ENCODE assay signal across 16 cellular contexts in the genomic region with DNA sequence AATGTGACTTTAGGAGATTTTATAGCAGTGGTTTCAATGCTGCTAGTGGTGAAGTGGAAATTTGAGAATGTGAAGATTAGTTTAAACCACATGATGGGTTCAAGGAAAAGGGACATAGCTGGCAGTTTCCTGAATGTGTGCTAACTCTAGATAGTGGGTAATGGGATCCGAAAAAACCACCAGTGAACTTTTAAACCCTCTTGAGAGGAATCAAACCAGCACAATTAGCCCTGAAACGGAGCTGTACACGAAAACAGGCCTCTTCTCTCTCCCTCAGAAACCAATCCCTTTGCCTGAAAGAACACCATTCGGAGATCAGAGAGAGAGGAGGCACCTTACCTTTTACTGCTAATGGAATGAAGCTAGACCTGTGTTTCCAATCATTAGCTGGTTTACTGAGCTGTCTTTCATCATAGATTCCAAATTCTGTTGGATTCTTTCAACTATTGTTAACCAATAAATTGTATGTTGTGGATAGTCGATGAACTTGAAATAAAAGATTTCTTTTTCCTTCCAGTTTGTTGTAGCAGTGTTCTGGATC.
A peak's percentile ranks its signal among the peaks of the same experiment; 100 is the strongest.
DNase-seq lines count a peak whose midpoint lies in the region; ATAC-seq and TF ChIP-seq lines count a peak whose summit lies in the region.
"Had no signal": no experiment of that assay in that cellular context is flagged by ENCODE, and none has a peak within 500 bp of the region (broad histone marks: within the 10 kb centered on the region; RNA-seq: fewer than 3 reads in every experiment).

No MANE protein-coding gene starts in this region.

- H3K79me2 ChIP-seq in PC-3 (ENCODE audit: low read length) = no peaks in the 10 kb centered on the region

- CTCF ChIA-PET in HEK293 (lab: Yijun Ruan, JAX) (interaction anchor here (0.6 to 1.3 kb wide), 2 partner anchors 11 to 288 kb away, joined by 3 to 4 read pairs; no protein-coding TSS in a partner anchor), PC-3 (lab: Charles Lee) (no interaction called here)

- no peaks in the 10 kb centered on the region for H3F3A ChIP-seq in PC-3 (ENCODE audit: low read length, unreplicated experiment)

- no peak for TF ChIP-seq POLR2A in spleen (IDR thresholded peaks at IDR 0.05)
- TF ChIP-seq POLR2A in body of pancreas (IDR thresholded peaks at IDR 0.05) = no peak

- no peaks in the 10 kb centered on the region for H3K4me1 ChIP-seq in HEK293 (ENCODE audit: control insufficient read depth, insufficient read depth, low read length)
- H3K4me1 ChIP-seq in spleen = peaks cover 0 to 4% (median 0%) of the 10 kb centered on the region in 6 donors
- H3K4me1 ChIP-seq in body of pancreas = no peaks in the 10 kb centered on the region
- no peaks in the 10 kb centered on the region for H3K4me1 ChIP-seq in PC-3 (ENCODE audit: insufficient read depth, low read length)
- H3K4me1 ChIP-seq: lower lobe of right lung, tibial nerve had no signal

- no peak overlapping the region for H3K4me2 ChIP-seq in PC-3 (ENCODE audit: low read length)

- ATAC-seq in body of pancreas (no peak), PC-3 (no peak)
- ATAC-seq: effector memory CD8-positive, alpha-beta T cell; heart left ventricle; lower lobe of right lung had no signal

- H3K9ac ChIP-seq in PC-3 (ENCODE audit: low read length) = no peak overlapping the region

- POLR2A ChIA-PET in HEK293 (lab: Yijun Ruan, JAX) (no interaction called here), PC-3 (lab: Charles Lee; ENCODE audit: unreplicated experiment) (no interaction called here)

- H3K4me3 ChIP-seq in HEK293 (ENCODE audit: low read depth, low read length) (no peak overlapping the region), fibroblast of villous mesenchyme (ENCODE audit: low read depth, low read length) (no peak overlapping the region), spleen (no peak overlapping the region), body of pancreas (no peak overlapping the region), PC-3 (ENCODE audit: low read length) (no peak overlapping the region)
- H3K4me3 ChIP-seq: heart left ventricle, lower lobe of right lung, tibial nerve had no signal

- H3K9me3 ChIP-seq in HEK293 (ENCODE audit: control insufficient read depth, insufficient read depth, low read depth, low read length) (no peaks in the 10 kb centered on the region), spleen (no peaks in the 10 kb centered on the region), body of pancreas (no peaks in the 10 kb centered on the region), PC-3 (ENCODE audit: low read length) (no peaks in the 10 kb centered on the region)
- H3K9me3 ChIP-seq: heart left ventricle, lower lobe of right lung, tibial nerve had no signal

- H3K27me3 ChIP-seq in spleen (replicated peaks in 1 of 7) (no peaks in the 10 kb centered on the region), body of pancreas (no peaks in the 10 kb centered on the region), PC-3 (ENCODE audit: low read length) (no peaks in the 10 kb centered on the region)
- H3K27me3 ChIP-seq: heart left ventricle, tibial nerve had no signal

- H4K20me1 ChIP-seq in PC-3 (ENCODE audit: low read length) = no peaks in the 10 kb centered on the region

- no peak overlapping the region for H3K27ac ChIP-seq in HEK293 (ENCODE audit: extremely low read depth, low read depth, low read length)
- peak overlapping the region in 7 of 8 donors; percentile 6 to 49 (median 39) for H3K27ac ChIP-seq in spleen
- H3K27ac ChIP-seq in body of pancreas = no peak overlapping the region
- no peak overlapping the region for H3K27ac ChIP-seq in PC-3 (ENCODE audit: low read length)
- H3K27ac ChIP-seq: heart left ventricle, lower lobe of right lung, tibial nerve had no signal

- H3K9me2 ChIP-seq in PC-3 (replicated peaks; ENCODE audit: low read length) = no peaks in the 10 kb centered on the region

- no peak overlapping the region for H2AFZ ChIP-seq in PC-3 (ENCODE audit: low read length)

- peaks cover 0 to 16% of the 10 kb centered on the region in 2 experiments; a peak in 1 of 3 replicates for H3K36me3 ChIP-seq in HEK293 (ENCODE audit: control insufficient read depth in 2 of 2, insufficient read depth in 1 of 2, low read length in 2 of 2)
- peaks cover 0 to 23% (median 0%) of the 10 kb centered on the region in 6 donors for H3K36me3 ChIP-seq in spleen
- no peaks in the 10 kb centered on the region for H3K36me3 ChIP-seq in body of pancreas (replicated peaks in 1 of 2; ENCODE audit: insufficient read depth in 1 of 2, low read depth in 2 of 2)
- no peaks in the 10 kb centered on the region for H3K36me3 ChIP-seq in PC-3 (ENCODE audit: low read depth, low read length)
- H3K36me3 ChIP-seq: lower lobe of right lung, tibial nerve had no signal

- BruUV-seq in PC-3 (replicated peaks; lab: Mats Ljungman, UMichigan) = no TSS peak

- 48 to 60% (median 52%) methylated on average over 5 of the region's 5 CpGs for WGBS in spleen, 5 donors
- 84 to 87% methylated on average over 5 of the region's 5 CpGs for WGBS in body of pancreas, 2 donors

- DNase-seq in OCI-M1 (lab: John Stamatoyannopoulos, UW) (peak; percentile 98), fibroblast of villous mesenchyme (ENCODE audit: low read depth) (peak; percentile 17), spleen (no peak), body of pancreas (no peak), PC-3 (no peak)
- DNase-seq in activated naive CD4-positive, alpha-beta T cell treated with Interleukin-2 at 50 U/mL for 16 hours = no peak
- DNase-seq: AML-193; COR-L47; effector memory CD8-positive, alpha-beta T cell; EL; heart left ventricle; lower lobe of right lung; right cardiac atrium; stimulated activated naive CD4-positive, alpha-beta T cell had no signal

- intact Hi-C loops in spleen (cut with DNase I; ENCODE audit: low total_unique reads) (no loop called here), body of pancreas (cut with DNase I) (no loop called here), PC-3 (cut with micrococcal nuclease) (no loop called here)

- no peak for TF ChIP-seq CTCF in HEK293 (tag by site-specific recombination; IDR thresholded peaks at IDR 0.05)
- TF ChIP-seq CTCF in fibroblast of villous mesenchyme (IDR thresholded peaks at IDR 0.05; ENCODE audit: insufficient read depth, low read depth, low read length) = no peak
- TF ChIP-seq CTCF in spleen (IDR thresholded peaks at IDR 0.05 in 8 of 11, conservative IDR thresholded peaks at IDR 0.05 in 3 of 11) = no peak
- TF ChIP-seq CTCF in body of pancreas (IDR thresholded peaks at IDR 0.05) = no peak
- no peak for TF ChIP-seq CTCF in PC-3 (conservative IDR thresholded peaks at IDR 0.05; ENCODE audit: low read depth, low read length)

TF ChIP-seq in HEK293, 187 proteins besides CTCF, POLR2A, EP300 and RAD21 (continues in another document):
- TF ChIP-seq SALL2 (tag by site-specific recombination; IDR thresholded peaks at IDR 0.05; ENCODE audit: borderline replicate concordance) = no peak
- TF ChIP-seq ZSCAN30 (tag by site-specific recombination; IDR thresholded peaks at IDR 0.05) = 0 out of 2 replicates have a peak, but pooled peaks have one; percentile 31
- TF ChIP-seq, protein P1, sequence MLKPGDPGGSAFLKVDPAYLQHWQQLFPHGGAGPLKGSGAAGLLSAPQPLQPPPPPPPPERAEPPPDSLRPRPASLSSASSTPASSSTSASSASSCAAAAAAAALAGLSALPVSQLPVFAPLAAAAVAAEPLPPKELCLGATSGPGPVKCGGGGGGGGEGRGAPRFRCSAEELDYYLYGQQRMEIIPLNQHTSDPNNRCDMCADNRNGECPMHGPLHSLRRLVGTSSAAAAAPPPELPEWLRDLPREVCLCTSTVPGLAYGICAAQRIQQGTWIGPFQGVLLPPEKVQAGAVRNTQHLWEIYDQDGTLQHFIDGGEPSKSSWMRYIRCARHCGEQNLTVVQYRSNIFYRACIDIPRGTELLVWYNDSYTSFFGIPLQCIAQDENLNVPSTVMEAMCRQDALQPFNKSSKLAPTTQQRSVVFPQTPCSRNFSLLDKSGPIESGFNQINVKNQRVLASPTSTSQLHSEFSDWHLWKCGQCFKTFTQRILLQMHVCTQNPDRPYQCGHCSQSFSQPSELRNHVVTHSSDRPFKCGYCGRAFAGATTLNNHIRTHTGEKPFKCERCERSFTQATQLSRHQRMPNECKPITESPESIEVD (tag by site-specific recombination; IDR thresholded peaks at IDR 0.05) = peak; percentile 80
- TF ChIP-seq ZXDB (tag by site-specific recombination; IDR thresholded peaks at IDR 0.05) = peak; percentile 70
- TF ChIP-seq, protein P2, sequence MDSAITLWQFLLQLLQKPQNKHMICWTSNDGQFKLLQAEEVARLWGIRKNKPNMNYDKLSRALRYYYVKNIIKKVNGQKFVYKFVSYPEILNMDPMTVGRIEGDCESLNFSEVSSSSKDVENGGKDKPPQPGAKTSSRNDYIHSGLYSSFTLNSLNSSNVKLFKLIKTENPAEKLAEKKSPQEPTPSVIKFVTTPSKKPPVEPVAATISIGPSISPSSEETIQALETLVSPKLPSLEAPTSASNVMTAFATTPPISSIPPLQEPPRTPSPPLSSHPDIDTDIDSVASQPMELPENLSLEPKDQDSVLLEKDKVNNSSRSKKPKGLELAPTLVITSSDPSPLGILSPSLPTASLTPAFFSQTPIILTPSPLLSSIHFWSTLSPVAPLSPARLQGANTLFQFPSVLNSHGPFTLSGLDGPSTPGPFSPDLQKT (IDR thresholded peaks at IDR 0.05; ENCODE audit: borderline replicate concordance, low read depth, low read length) = no peak
- TF ChIP-seq ZBTB7A (tag by site-specific recombination; IDR thresholded peaks at IDR 0.05; ENCODE audit: low read depth) = no peak
- TF ChIP-seq, protein P3, sequence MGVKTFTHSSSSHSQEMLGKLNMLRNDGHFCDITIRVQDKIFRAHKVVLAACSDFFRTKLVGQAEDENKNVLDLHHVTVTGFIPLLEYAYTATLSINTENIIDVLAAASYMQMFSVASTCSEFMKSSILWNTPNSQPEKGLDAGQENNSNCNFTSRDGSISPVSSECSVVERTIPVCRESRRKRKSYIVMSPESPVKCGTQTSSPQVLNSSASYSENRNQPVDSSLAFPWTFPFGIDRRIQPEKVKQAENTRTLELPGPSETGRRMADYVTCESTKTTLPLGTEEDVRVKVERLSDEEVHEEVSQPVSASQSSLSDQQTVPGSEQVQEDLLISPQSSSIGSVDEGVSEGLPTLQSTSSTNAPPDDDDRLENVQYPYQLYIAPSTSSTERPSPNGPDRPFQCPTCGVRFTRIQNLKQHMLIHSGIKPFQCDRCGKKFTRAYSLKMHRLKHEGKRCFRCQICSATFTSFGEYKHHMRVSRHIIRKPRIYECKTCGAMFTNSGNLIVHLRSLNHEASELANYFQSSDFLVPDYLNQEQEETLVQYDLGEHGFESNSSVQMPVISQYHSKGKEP (tag by site-specific recombination; IDR thresholded peaks at IDR 0.05) = peak; percentile 51; the same call in 1 of the 2 replicates

Comparison
In these comparisons a context has a peak if more than half of its experiments do, and no peak if none do; other contexts are left out.
1. H3K27ac ChIP-seq: peak in spleen (7 of 8); none in HEK293 (single experiment), body of pancreas (0 of 4) and PC-3 (single experiment).
2. DNase-seq: peak in OCI-M1 (single experiment) and fibroblast of villous mesenchyme (single experiment); none in spleen (single experiment), body of pancreas (0 of 4), PC-3 (single experiment) and activated naive CD4-positive, alpha-beta T cell treated with Interleukin-2 at 50 U/mL for 16 hours (single experiment).